ENCODE assay signal across 10 cellular contexts in the genomic region with DNA sequence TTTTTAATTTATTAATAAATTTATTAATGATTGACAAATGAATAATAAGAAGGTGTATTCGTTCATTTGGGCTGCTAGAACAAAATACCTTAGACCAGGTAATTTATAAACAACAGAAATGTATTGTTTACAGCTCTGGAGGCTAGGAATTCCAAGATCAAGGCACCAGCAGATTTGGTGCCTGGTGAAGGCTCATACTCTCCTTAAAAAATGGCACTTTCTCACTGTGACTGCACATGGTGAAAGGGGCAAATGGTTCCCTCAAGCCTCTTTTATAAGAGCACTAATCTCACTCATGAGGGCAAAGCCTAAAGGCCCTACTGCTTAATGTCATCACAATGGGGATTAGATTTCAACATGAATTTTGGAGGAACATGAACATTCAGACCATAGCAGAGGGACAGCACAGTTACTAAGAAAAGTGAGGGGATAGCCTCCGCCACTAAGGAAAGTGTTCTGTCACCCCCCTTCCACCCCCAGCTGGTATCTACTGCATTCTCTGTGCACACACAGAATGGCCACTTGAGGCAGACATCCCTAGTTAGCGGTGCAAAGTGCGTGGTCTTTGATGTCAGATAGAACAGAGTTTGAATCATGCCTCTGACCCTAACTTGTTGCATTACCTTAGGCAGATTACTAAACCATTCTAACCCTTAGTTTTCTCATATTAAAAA. TPM values are rescaled to one million over a fixed set of nuclear protein-coding genes. Genes with fewer than 3 reads are reported as not detected.
DNase-seq lines count a peak whose midpoint lies in the region; ATAC-seq and TF ChIP-seq lines count a peak whose summit lies in the region.
"Had no signal": no experiment of that assay in that cellular context is flagged by ENCODE, and none has a peak within 500 bp of the region (broad histone marks: within the 10 kb centered on the region; RNA-seq: fewer than 3 reads in every experiment).

No MANE protein-coding gene starts in this region.

- no peak overlapping the region for H4K91ac ChIP-seq in H9 (ENCODE audit: insufficient read length, low read depth, low read length)

- no peaks in the 10 kb centered on the region for H3K79me2 ChIP-seq in H9 (ENCODE audit: insufficient read depth, low read length)

- H4K5ac ChIP-seq in H9 (ENCODE audit: insufficient read length, low read depth, low read length), result no peak overlapping the region

- no peak overlapping the region for H2BK120ac ChIP-seq in H9 (ENCODE audit: low read depth, low read length, poor library complexity, severe bottlenecking)

- peak; percentile 20 for DNase-seq in NCI-H1092 treated with DMSO at 0.1 percent for 48 hours (lab: John Stamatoyannopoulos, UW)
- no peak for DNase-seq in NCI-H1092 (lab: John Stamatoyannopoulos, UW)
- DNase-seq in H9, result peak; percentile 47
- peak; percentile 42 for DNase-seq in iPS-NIHi7 (ENCODE audit: extremely low spot score)
- no peak for DNase-seq in dedifferentiated amniotic fluid mesenchymal stem cell (ENCODE audit: extremely low spot score)
- no peak for DNase-seq in NCI-H2107 treated with DMSO at 0.1 percent for 48 hours (lab: John Stamatoyannopoulos, UW; ENCODE audit: unreplicated experiment)
- DNase-seq: NCI-H187 had no signal

- no peak overlapping the region for H3K9ac ChIP-seq in H9 (ENCODE audit: extremely low read depth, insufficient read length, low read length)

- H3K18ac ChIP-seq in H9 (ENCODE audit: insufficient read length, low read depth, low read length), result no peak overlapping the region

- H3K4ac ChIP-seq in H9 (ENCODE audit: low read depth, low read length), result no peak overlapping the region

- H3K4me2 ChIP-seq in H9 (ENCODE audit: insufficient read depth, insufficient read length, low read length), result no peak overlapping the region

- H3K27me3 Mint-ChIP-seq in H9 (ENCODE audit: low read depth), result no peaks in the 10 kb centered on the region

- no peak overlapping the region for H3T11ph ChIP-seq in H9 (ENCODE audit: low read length)

- H3K23ac ChIP-seq in H9 (ENCODE audit: insufficient read length, low read depth, low read length), result no peak overlapping the region

- TF ChIP-seq CTCF in H9 (conservative IDR thresholded peaks at IDR 0.05), result peak; percentile 60

- no peak overlapping the region for H2BK5ac ChIP-seq in H9 (ENCODE audit: insufficient read length, low read length)

- no peak overlapping the region for H2AK5ac ChIP-seq in H9 (ENCODE audit: insufficient read length, low read length)

- ATAC-seq in SK-N-SH treated with all-trans-retinoic acid at 6 μM for 48 hours (peak; percentile 75), HG03442 (IDR thresholded peaks at IDR 0.05; ENCODE audit: unreplicated experiment) (no peak)

- no peak overlapping the region for H3K27ac Mint-ChIP-seq in H9

- H4K20me1 ChIP-seq in H9 (ENCODE audit: control insufficient read depth, insufficient read depth, insufficient read length), result no peaks in the 10 kb centered on the region

- H2BK12ac ChIP-seq in H9 (ENCODE audit: insufficient read length, low read depth, low read length), result no peak overlapping the region

- H4K8ac ChIP-seq in H9 (replicated peaks; ENCODE audit: insufficient read length, low read depth, low read length), result no peak overlapping the region

- H2BK20ac ChIP-seq in H9 (ENCODE audit: low read depth, low read length, poor library complexity, severe bottlenecking), result no peak overlapping the region

- H3K79me1 ChIP-seq in H9 (ENCODE audit: insufficient read depth, low read depth, low read length, poor library complexity, severe bottlenecking), result no peaks in the 10 kb centered on the region

- H2AFZ ChIP-seq in H9 (ENCODE audit: low read length), result no peak overlapping the region

- H3K23me2 ChIP-seq in H9 (ENCODE audit: insufficient read length, low read depth, low read length, poor library complexity, severe bottlenecking), result no peaks in the 10 kb centered on the region

- H3K27me3 ChIP-seq in H9 (ENCODE audit: insufficient read depth, low read length), result no peaks in the 10 kb centered on the region

- WGBS in H9 (ENCODE audit: extremely low coverage, insufficient read length, low lambda C conversion rate), result no CpG with 5 or more reads among the region's 4 CpGs

- H3K4me1 ChIP-seq in H9 (ENCODE audit: insufficient read depth, low read length), result no peaks in the 10 kb centered on the region

- H2BK15ac ChIP-seq in H9 (ENCODE audit: low read depth, low read length), result no peak overlapping the region

- peaks cover 0 to 3% of the 10 kb centered on the region in 2 experiments; a peak in 3 of 4 replicates for H3K4me1 Mint-ChIP-seq in H9

- H3K4me3 Mint-ChIP-seq in H9, result no peak overlapping the region

- no peak overlapping the region for H3K14ac ChIP-seq in H9 (ENCODE audit: insufficient read depth, low read length)

- no peaks in the 10 kb centered on the region for H3K9me3 Mint-ChIP-seq in H9

- no peak overlapping the region for H3K27ac ChIP-seq in H9 (ENCODE audit: insufficient read length, low read depth, low read length)
- H3K27ac ChIP-seq: skin epidermis had no signal

- no peaks in the 10 kb centered on the region; a peak in 1 of 7 replicates for H3K36me3 Mint-ChIP-seq in H9 (ENCODE audit: insufficient read depth in 1 of 3, low read depth in 3 of 3)

- H3K56ac ChIP-seq in H9 (ENCODE audit: insufficient read length, low read depth, low read length), result no peak overlapping the region

- H3K9me3 ChIP-seq in H9 (ENCODE audit: control insufficient read depth, low read depth, low read length), result no peaks in the 10 kb centered on the region

TF ChIP-seq in SK-N-SH treated with all-trans-retinoic acid at 6 μM for 48 hours, 23 proteins besides CTCF, POLR2A, EP300 and RAD21:
- no peak for TF ChIP-seq ZC3H10 (CRISPR knock-in tag; IDR thresholded peaks at IDR 0.05)
- TF ChIP-seq ARNTL (CRISPR knock-in tag; IDR thresholded peaks at IDR 0.05; ENCODE audit: borderline replicate concordance, low read depth), result no peak
- TF ChIP-seq BACH2 (CRISPR knock-in tag; IDR thresholded peaks at IDR 0.05; ENCODE audit: borderline replicate concordance), result no peak
- TF ChIP-seq ZFP30 (CRISPR knock-in tag; IDR thresholded peaks at IDR 0.05), result no peak
- TF ChIP-seq, protein P1, sequence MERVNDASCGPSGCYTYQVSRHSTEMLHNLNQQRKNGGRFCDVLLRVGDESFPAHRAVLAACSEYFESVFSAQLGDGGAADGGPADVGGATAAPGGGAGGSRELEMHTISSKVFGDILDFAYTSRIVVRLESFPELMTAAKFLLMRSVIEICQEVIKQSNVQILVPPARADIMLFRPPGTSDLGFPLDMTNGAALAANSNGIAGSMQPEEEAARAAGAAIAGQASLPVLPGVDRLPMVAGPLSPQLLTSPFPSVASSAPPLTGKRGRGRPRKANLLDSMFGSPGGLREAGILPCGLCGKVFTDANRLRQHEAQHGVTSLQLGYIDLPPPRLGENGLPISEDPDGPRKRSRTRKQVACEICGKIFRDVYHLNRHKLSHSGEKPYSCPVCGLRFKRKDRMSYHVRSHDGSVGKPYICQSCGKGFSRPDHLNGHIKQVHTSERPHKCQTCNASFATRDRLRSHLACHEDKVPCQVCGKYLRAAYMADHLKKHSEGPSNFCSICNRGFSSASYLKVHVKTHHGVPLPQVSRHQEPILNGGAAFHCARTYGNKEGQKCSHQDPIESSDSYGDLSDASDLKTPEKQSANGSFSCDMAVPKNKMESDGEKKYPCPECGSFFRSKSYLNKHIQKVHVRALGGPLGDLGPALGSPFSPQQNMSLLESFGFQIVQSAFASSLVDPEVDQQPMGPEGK (CRISPR knock-in tag; IDR thresholded peaks at IDR 0.05; ENCODE audit: borderline replicate concordance), result no peak
- no peak for TF ChIP-seq CSDC2 (CRISPR knock-in tag; IDR thresholded peaks at IDR 0.05)
- TF ChIP-seq, protein P2, sequence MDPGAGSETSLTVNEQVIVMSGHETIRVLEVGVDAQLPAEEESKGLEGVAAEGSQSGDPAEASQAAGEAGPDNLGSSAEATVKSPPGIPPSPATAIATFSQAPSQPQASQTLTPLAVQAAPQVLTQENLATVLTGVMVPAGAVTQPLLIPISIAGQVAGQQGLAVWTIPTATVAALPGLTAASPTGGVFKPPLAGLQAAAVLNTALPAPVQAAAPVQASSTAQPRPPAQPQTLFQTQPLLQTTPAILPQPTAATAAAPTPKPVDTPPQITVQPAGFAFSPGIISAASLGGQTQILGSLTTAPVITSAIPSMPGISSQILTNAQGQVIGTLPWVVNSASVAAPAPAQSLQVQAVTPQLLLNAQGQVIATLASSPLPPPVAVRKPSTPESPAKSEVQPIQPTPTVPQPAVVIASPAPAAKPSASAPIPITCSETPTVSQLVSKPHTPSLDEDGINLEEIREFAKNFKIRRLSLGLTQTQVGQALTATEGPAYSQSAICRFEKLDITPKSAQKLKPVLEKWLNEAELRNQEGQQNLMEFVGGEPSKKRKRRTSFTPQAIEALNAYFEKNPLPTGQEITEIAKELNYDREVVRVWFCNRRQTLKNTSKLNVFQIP (CRISPR knock-in tag; IDR thresholded peaks at IDR 0.05; ENCODE audit: borderline replicate concordance, low read depth), result no peak
- TF ChIP-seq, protein P3, sequence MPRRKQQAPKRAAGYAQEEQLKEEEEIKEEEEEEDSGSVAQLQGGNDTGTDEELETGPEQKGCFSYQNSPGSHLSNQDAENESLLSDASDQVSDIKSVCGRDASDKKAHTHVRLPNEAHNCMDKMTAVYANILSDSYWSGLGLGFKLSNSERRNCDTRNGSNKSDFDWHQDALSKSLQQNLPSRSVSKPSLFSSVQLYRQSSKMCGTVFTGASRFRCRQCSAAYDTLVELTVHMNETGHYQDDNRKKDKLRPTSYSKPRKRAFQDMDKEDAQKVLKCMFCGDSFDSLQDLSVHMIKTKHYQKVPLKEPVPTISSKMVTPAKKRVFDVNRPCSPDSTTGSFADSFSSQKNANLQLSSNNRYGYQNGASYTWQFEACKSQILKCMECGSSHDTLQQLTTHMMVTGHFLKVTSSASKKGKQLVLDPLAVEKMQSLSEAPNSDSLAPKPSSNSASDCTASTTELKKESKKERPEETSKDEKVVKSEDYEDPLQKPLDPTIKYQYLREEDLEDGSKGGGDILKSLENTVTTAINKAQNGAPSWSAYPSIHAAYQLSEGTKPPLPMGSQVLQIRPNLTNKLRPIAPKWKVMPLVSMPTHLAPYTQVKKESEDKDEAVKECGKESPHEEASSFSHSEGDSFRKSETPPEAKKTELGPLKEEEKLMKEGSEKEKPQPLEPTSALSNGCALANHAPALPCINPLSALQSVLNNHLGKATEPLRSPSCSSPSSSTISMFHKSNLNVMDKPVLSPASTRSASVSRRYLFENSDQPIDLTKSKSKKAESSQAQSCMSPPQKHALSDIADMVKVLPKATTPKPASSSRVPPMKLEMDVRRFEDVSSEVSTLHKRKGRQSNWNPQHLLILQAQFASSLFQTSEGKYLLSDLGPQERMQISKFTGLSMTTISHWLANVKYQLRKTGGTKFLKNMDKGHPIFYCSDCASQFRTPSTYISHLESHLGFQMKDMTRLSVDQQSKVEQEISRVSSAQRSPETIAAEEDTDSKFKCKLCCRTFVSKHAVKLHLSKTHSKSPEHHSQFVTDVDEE (CRISPR knock-in tag; IDR thresholded peaks at IDR 0.05), result no peak
TF ChIP-seq in SK-N-SH treated with all-trans-retinoic acid at 6 μM for 48 hours: peak in this region for 0.

RNA-seq across cellular contexts. Expression of a gene that starts 47.2 kb away (rescaled TPM):
- total RNA-seq in H9 (2021), result 15.3 and 17.0 TPM in 2 replicates

Comparison
In these comparisons a context has a peak if more than half of its experiments do, and no peak if none do; other contexts are left out.
1. DNase-seq: peak in NCI-H1092 treated with DMSO at 0.1 percent for 48 hours (single experiment), H9 (single experiment) and iPS-NIHi7 (single experiment); none in NCI-H1092 (single experiment), dedifferentiated amniotic fluid mesenchymal stem cell (single experiment) and NCI-H2107 treated with DMSO at 0.1 percent for 48 hours (single experiment).